Comparison of ENCODE assay signal across 16 cellular contexts in genomic region chr3:135452881-135453280, GRCh38.
"Had no signal": no experiment of that assay in that cellular context is flagged by ENCODE, and none has a peak within 500 bp of the region (broad histone marks: within the 10 kb centered on the region; RNA-seq: fewer than 3 reads in every experiment).

No MANE protein-coding gene starts in this region.

- H3K9me3 ChIP-seq: colonic mucosa, heart left ventricle, left ventricle myocardium inferior, lower lobe of right lung, neutrophil, psoas muscle had no signal

- H3K4me1 Mint-ChIP-seq: immature natural killer cell had no signal

- H3K36me3 Mint-ChIP-seq: immature natural killer cell; natural killer cell treated with Interleukin-12 subunit alpha and Interleukin-12 subunit beta and Interleukin-15 and Interleukin-18, amount 100 ng/mL, for 72 hours; type B pancreatic cell had no signal

- H3K27ac ChIP-seq: colonic mucosa, heart left ventricle, left ventricle myocardium inferior, lower lobe of right lung, neutrophil, psoas muscle had no signal

- H3K4me1 ChIP-seq: colonic mucosa, heart left ventricle, left ventricle myocardium inferior, lower lobe of right lung, psoas muscle had no signal

- H3K9me3 Mint-ChIP-seq: type B pancreatic cell had no signal

- H3K27me3 ChIP-seq: colonic mucosa, neutrophil had no signal

- H3K4me3 ChIP-seq: colonic mucosa, heart left ventricle, left ventricle myocardium inferior, lower lobe of right lung, psoas muscle had no signal

- H3K27me3 Mint-ChIP-seq: memory B cell; natural killer cell treated with Interleukin-12 subunit alpha and Interleukin-12 subunit beta and Interleukin-15 and Interleukin-18, amount 100 ng/mL, for 72 hours had no signal

- H3K27ac Mint-ChIP-seq: immature natural killer cell; memory B cell; natural killer cell treated with Interleukin-12 subunit alpha and Interleukin-12 subunit beta and Interleukin-15 and Interleukin-18, amount 100 ng/mL, for 72 hours; type B pancreatic cell had no signal

- ATAC-seq: heart left ventricle; lower lobe of right lung; natural killer cell treated with Interleukin-12 subunit alpha and Interleukin-12 subunit beta and Interleukin-15 and Interleukin-18, amount 100 ng/mL, for 72 hours; psoas muscle had no signal

- DNase-seq: colonic mucosa; effector CD4-positive, alpha-beta T cell; heart left ventricle; hippocampal formation; immature natural killer cell; left ventricle myocardium inferior; lower lobe of right lung; midbrain; psoas muscle; small intestine; stimulated activated CD4-positive, alpha-beta T cell treated with anti-CD3 and anti-CD28 coated beads, Interleukin-12 subunit alpha, Interleukin-12 subunit beta, amount 100 ng/mL, for 4 hours; stimulated activated naive CD4-positive, alpha-beta T cell had no signal

- H3K4me3 Mint-ChIP-seq: immature natural killer cell; memory B cell; natural killer cell treated with Interleukin-12 subunit alpha and Interleukin-12 subunit beta and Interleukin-15 and Interleukin-18, amount 100 ng/mL, for 72 hours; type B pancreatic cell had no signal

- H3K36me3 ChIP-seq: colonic mucosa, heart left ventricle, left ventricle myocardium inferior, lower lobe of right lung, neutrophil had no signal
